In genomic region chr10:116775488-116776400, GRCh38 we compare ENCODE assay signal across 24 cellular contexts. TPM values are rescaled to one million over a fixed set of nuclear protein-coding genes. Genes with fewer than 3 reads are reported as not detected.
"Had no signal": no experiment of that assay in that cellular context is flagged by ENCODE, and none has a peak within 500 bp of the region (broad histone marks: within the 10 kb centered on the region; RNA-seq: fewer than 3 reads in every experiment).

No MANE protein-coding gene starts in this region.

- H3K27me3 Mint-ChIP-seq: activated naive CD8-positive, alpha-beta T cell treated with anti-CD3 and anti-CD28 coated beads, Interleukin-2, amount 10 ng/mL, durations not matched to agents 7 days and 5 days had no signal

- H3K27me3 ChIP-seq: adrenal gland had no signal

- H3K4me3 Mint-ChIP-seq: activated CD8-positive, alpha-beta T cell treated with anti-CD3 and anti-CD28 coated beads, Interleukin-2, amount 10 ng/mL, durations not matched to agents 7 days and 5 days; activated naive CD8-positive, alpha-beta T cell treated with anti-CD3 and anti-CD28 coated beads, Interleukin-2, amount 10 ng/mL, durations not matched to agents 7 days and 5 days; T-helper 17 cell; WTC11 had no signal

- H3K9me3 Mint-ChIP-seq: activated naive CD8-positive, alpha-beta T cell treated with anti-CD3 and anti-CD28 coated beads, Interleukin-2, amount 10 ng/mL, durations not matched to agents 7 days and 5 days; WTC11 had no signal

- H3K4me1 Mint-ChIP-seq: activated naive CD8-positive, alpha-beta T cell treated with anti-CD3 and anti-CD28 coated beads, Interleukin-2, amount 10 ng/mL, durations not matched to agents 7 days and 5 days; T-helper 17 cell; WTC11 had no signal

- H3K36me3 ChIP-seq: adrenal gland had no signal

- H3K27ac ChIP-seq: adrenal gland had no signal

- DNase-seq: activated CD4-positive, alpha-beta T cell treated with anti-CD3 and anti-CD28 coated beads for 48 hours; activated CD4-positive, alpha-beta T cell treated with anti-CD3 and anti-CD28 coated beads, Interleukin-2, amount 50 U/mL, for 4 hours; activated CD4-positive, CD25-positive, alpha-beta regulatory T cell treated with anti-CD3 and anti-CD28 coated beads, Interleukin-2, amount 50 U/mL, for 72 hours; activated CD8-positive, alpha-beta memory T cell treated with anti-CD3 and anti-CD28 coated beads, Interleukin-2, amount 50 U/mL, for 48 hours; activated CD8-positive, alpha-beta T cell treated with anti-CD3 and anti-CD28 coated beads, Interleukin-2, amount 10 ng/mL, durations not matched to agents 7 days and 5 days; activated naive CD4-positive, alpha-beta T cell treated with anti-CD3 and anti-CD28 coated beads, Interleukin-2, amount 50 U/mL, for 16 hours; activated naive CD8-positive, alpha-beta T cell treated with anti-CD3 and anti-CD28 coated beads, Interleukin-2, amount 10 ng/mL, durations not matched to agents 7 days and 5 days; activated T-cell treated with anti-CD3 and anti-CD28 coated beads, Interleukin-2, amount 50 U/mL, for 1 hour; adrenal gland; anterior cingulate cortex; central memory CD4-positive, alpha-beta T cell; KG1; NCI-H1092; NCI-H1417 treated with DMSO at 0.1 percent for 48 hours; NCI-H1694; NCI-H2029; NCI-H2107; NCI-H510A; NK-92 treated with Interleukin-12 subunit alpha and Interleukin-12 subunit beta, amount 100 ng/mL, for 24 hours; SIG-M5; T-helper 17 cell; T-helper 9 cell had no signal

- H3K36me3 Mint-ChIP-seq: activated naive CD8-positive, alpha-beta T cell treated with anti-CD3 and anti-CD28 coated beads, Interleukin-2, amount 10 ng/mL, durations not matched to agents 7 days and 5 days; WTC11 had no signal

- FAIRE-seq: RCC 7860 had no signal

- ATAC-seq: activated CD8-positive, alpha-beta T cell treated with anti-CD3 and anti-CD28 coated beads, Interleukin-2, amount 10 ng/mL, durations not matched to agents 7 days and 5 days; T-helper 17 cell; WTC11 had no signal

- H3K4me3 ChIP-seq: adrenal gland had no signal

- H3K27ac Mint-ChIP-seq: activated CD8-positive, alpha-beta T cell treated with anti-CD3 and anti-CD28 coated beads, Interleukin-2, amount 10 ng/mL, durations not matched to agents 7 days and 5 days; activated naive CD8-positive, alpha-beta T cell treated with anti-CD3 and anti-CD28 coated beads, Interleukin-2, amount 10 ng/mL, durations not matched to agents 7 days and 5 days; T-helper 17 cell; WTC11 had no signal

- H3K9me3 ChIP-seq: adrenal gland had no signal

RNA-seq across cellular contexts. Expression of gene HSPA12A, which starts 33.4 kb away (rescaled TPM):
- total RNA-seq: activated CD8-positive, alpha-beta T cell treated with anti-CD3 and anti-CD28 coated beads, Interleukin-2, amount 10 ng/mL, durations not matched to agents 7 days and 5 days had no signal
